Comparison of ENCODE assay signal across 28 cellular contexts in the genomic region with DNA sequence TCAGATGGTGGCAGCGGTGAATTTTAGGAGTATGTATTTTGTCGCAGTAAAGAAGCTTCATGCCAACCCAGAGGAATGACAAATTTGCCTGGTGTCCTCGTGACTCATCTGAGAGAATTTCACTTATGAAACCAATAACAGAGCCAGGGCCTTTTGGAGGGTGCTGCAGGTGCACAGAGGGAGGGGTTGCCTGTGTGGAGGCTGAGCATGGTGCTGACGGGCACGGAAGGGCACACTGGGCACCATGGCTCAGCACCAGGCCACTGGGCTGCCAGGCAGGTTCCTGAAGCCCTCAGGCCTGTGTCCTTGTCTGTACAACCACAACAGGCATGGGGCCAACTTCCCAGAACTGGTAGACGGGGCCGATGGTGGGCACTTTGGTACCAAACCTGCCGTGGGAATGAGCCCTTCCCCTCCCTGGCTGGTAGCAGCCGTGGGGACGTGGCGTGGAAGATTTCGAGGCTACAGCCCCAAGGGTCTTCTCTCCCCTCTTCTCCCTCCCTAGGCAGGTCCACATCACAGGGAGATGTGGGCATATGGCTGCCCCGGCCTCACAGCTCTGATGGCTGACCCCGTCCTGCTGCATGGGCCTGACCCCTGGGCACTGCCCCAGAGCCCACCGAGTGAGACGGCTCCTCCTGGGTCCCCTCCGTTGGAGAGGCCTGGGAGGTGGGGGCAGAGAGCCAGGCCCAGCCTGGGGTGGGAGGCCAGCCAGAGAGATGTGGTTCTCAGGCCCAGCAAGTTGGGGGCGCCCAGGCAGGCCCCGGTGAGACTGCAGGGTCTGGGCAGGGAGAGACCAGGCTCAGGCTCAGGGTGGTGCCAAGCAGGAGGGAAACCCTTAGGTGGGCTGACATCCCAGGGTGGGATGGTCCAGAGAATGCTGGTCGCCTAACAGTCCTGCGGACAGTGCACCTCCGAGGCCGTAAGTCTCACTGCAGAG. TPM values are rescaled to one million over a fixed set of nuclear protein-coding genes. Genes with fewer than 3 reads are reported as not detected.
DNase-seq lines count a peak whose midpoint lies in the region; ATAC-seq and TF ChIP-seq lines count a peak whose summit lies in the region.
"Had no signal": no experiment of that assay in that cellular context is flagged by ENCODE, and none has a peak within 500 bp of the region (broad histone marks: within the 10 kb centered on the region; RNA-seq: fewer than 3 reads in every experiment).

No MANE protein-coding gene starts in this region.

- H3K4me3 ChIP-seq in AG10803 (ENCODE audit: low read length) (no peak overlapping the region), GM23248 (no peak overlapping the region), osteoblast (ENCODE audit: insufficient read depth, low read length) (no peak overlapping the region)
- H3K4me3 ChIP-seq: esophagus squamous epithelium, gastrocnemius medialis, GM23338, Peyer's patch, psoas muscle, suprapubic skin had no signal

- H3K9me3 ChIP-seq in GM23248 (ENCODE audit: low read depth) (no peaks in the 10 kb centered on the region), osteoblast (ENCODE audit: low read depth, low read length) (no peaks in the 10 kb centered on the region)
- H3K9me3 ChIP-seq: esophagus squamous epithelium, gastrocnemius medialis, neutrophil, Peyer's patch, psoas muscle, suprapubic skin had no signal

- WGBS in GM23248 (ENCODE audit: low coverage in 1 of 2, low lambda C conversion rate in 2 of 2, missing lambda C conversion rate in 2 of 2), 2 experiments = 75 to 82% methylated on average over 22 to 23 of the region's 23 CpGs

- H3K27ac ChIP-seq in GM23248 (no peak overlapping the region), osteoblast (ENCODE audit: low read depth, low read length) (no peak overlapping the region)
- H3K27ac ChIP-seq: esophagus squamous epithelium, gastrocnemius medialis, neutrophil, Peyer's patch, psoas muscle, suprapubic skin had no signal

- H3F3A ChIP-seq in GM23248 (ENCODE audit: insufficient read depth) = no peaks in the 10 kb centered on the region

- no peak overlapping the region for H3K9ac ChIP-seq in GM23248

- TF ChIP-seq CTCF in AG10803 (conservative IDR thresholded peaks at IDR 0.05; ENCODE audit: low read length) (no peak), chondrocyte (IDR thresholded peaks at IDR 0.05) (no peak), osteoblast (IDR thresholded peaks at IDR 0.05; ENCODE audit: extremely low read depth, low read depth, low read length) (no peak)

- in situ Hi-C loops in GM23248 (cut with MboI) = no loop called here

- no peak for ATAC-seq in GM18498 (IDR thresholded peaks at IDR 0.05; ENCODE audit: unreplicated experiment)
- ATAC-seq: gastrocnemius medialis; GM23338; stimulated activated memory B cell treated with anti-CD40 and anti-IgM and Interleukin-4, amounts not matched to agents 10 μg/mL and 1 μg/mL and 100 μg/mL, for 72 hours; T-helper 17 cell had no signal

- H3K4me1 ChIP-seq in GM23248 (ENCODE audit: insufficient read depth) (no peaks in the 10 kb centered on the region), osteoblast (ENCODE audit: insufficient read depth, low read length) (no peaks in the 10 kb centered on the region)
- H3K4me1 ChIP-seq: esophagus squamous epithelium, gastrocnemius medialis, Peyer's patch, psoas muscle, suprapubic skin had no signal

- H3K4me2 ChIP-seq in GM23248 (ENCODE audit: unreplicated experiment) (no peak overlapping the region), osteoblast (ENCODE audit: insufficient read depth, low read length) (no peak overlapping the region)
- H3K4me2 ChIP-seq: GM23338 had no signal

- no peak overlapping the region for H3K4me3 Mint-ChIP-seq in chondrocyte (ENCODE audit: unreplicated experiment)
- H3K4me3 Mint-ChIP-seq: activated T-cell treated with anti-CD3 and anti-CD28 coated beads, Interleukin-2, amount 50 U/mL, for 24 hours; CD4-positive, alpha-beta T cell; GM23338; stimulated activated memory B cell treated with anti-CD40 and anti-IgM and Interleukin-4, amounts not matched to agents 10 μg/mL and 1 μg/mL and 100 μg/mL, for 72 hours; T-helper 17 cell had no signal

- H4K20me1 ChIP-seq in GM23248 (ENCODE audit: insufficient read depth) = no peaks in the 10 kb centered on the region
- H4K20me1 ChIP-seq in osteoblast (ENCODE audit: insufficient read depth, low read length) = no peaks in the 10 kb centered on the region

- H3K27me3 ChIP-seq in GM23248 (replicated peaks; ENCODE audit: insufficient read depth) (no peaks in the 10 kb centered on the region), osteoblast (ENCODE audit: insufficient read depth, low read length) (no peaks in the 10 kb centered on the region)
- H3K27me3 ChIP-seq: esophagus squamous epithelium, gastrocnemius medialis, neutrophil, Peyer's patch, suprapubic skin had no signal

- H3K79me2 ChIP-seq in GM23248 (ENCODE audit: insufficient read depth) (no peaks in the 10 kb centered on the region), osteoblast (ENCODE audit: insufficient read depth, low read length) (no peaks in the 10 kb centered on the region)

- no peaks in the 10 kb centered on the region for H3K9me2 ChIP-seq in GM23248 (ENCODE audit: insufficient read depth)

- no peaks in the 10 kb centered on the region for H3K27me3 Mint-ChIP-seq in chondrocyte (ENCODE audit: low read depth)
- H3K27me3 Mint-ChIP-seq: activated T-cell treated with anti-CD3 and anti-CD28 coated beads, Interleukin-2, amount 50 U/mL, for 24 hours; CD4-positive, alpha-beta T cell had no signal

- no peak overlapping the region for H2AFZ ChIP-seq in GM23248
- H2AFZ ChIP-seq in osteoblast (ENCODE audit: low read length) = no peak overlapping the region
- H2AFZ ChIP-seq: GM23338 had no signal

- H3K4me1 Mint-ChIP-seq in chondrocyte (ENCODE audit: low read depth) = no peaks in the 10 kb centered on the region
- H3K4me1 Mint-ChIP-seq: GM23338 had no signal

- DNase-seq in AG10803 (ENCODE audit: low read depth) (peak; percentile 20), GM23248 (peak; percentile 47), chondrocyte (ENCODE audit: low spot score) (peak; percentile 71), osteoblast (ENCODE audit: insufficient read length, low spot score, missing footprints) (peak; percentile 91), NOMO-1 treated with dmso at 0.1 percent for 144 hours (lab: John Stamatoyannopoulos, UW; ENCODE audit: unreplicated experiment) (no peak)
- DNase-seq in activated CD4-positive, alpha-beta T cell treated with anti-CD3 and anti-CD28 coated beads for 48 hours = no peak
- DNase-seq: activated CD4-positive, alpha-beta T cell treated with anti-CD3 and anti-CD28 coated beads for 4 hours; activated naive CD4-positive, alpha-beta T cell treated with Interleukin-2 at 50 U/mL for 16 hours; activated T-cell treated with anti-CD3 and anti-CD28 coated beads, Interleukin-2, amount 50 U/mL, for 24 hours; CD4-positive, alpha-beta T cell; cortex of kidney; DMS 273 treated with DMSO at 0.1 percent for 48 hours; esophagus squamous epithelium; gastrocnemius medialis; KG1; NCI-H146; NCI-H2171; NCI-H524; NK-92 treated with Interleukin-12 subunit alpha and Interleukin-12 subunit beta, amount 100 ng/mL, for 24 hours; Peyer's patch; stimulated activated CD4-positive, alpha-beta T cell treated with anti-CD3 and anti-CD28 coated beads, Interleukin-4, amount 100 ng/mL, for 1 hour; T-helper 17 cell had no signal

- no peak overlapping the region for H3K27ac Mint-ChIP-seq in chondrocyte (ENCODE audit: unreplicated experiment)
- H3K27ac Mint-ChIP-seq: activated T-cell treated with anti-CD3 and anti-CD28 coated beads, Interleukin-2, amount 50 U/mL, for 24 hours; CD4-positive, alpha-beta T cell; GM23338; stimulated activated memory B cell treated with anti-CD40 and anti-IgM and Interleukin-4, amounts not matched to agents 10 μg/mL and 1 μg/mL and 100 μg/mL, for 72 hours; T-helper 17 cell had no signal

- H3K36me3 ChIP-seq in GM23248 (ENCODE audit: low read depth) (no peaks in the 10 kb centered on the region), osteoblast (ENCODE audit: insufficient read depth, low read length) (no peaks in the 10 kb centered on the region)
- H3K36me3 ChIP-seq: esophagus squamous epithelium, gastrocnemius medialis, neutrophil, Peyer's patch, suprapubic skin had no signal

- H3K9me3 Mint-ChIP-seq in chondrocyte (ENCODE audit: low read depth) = no peaks in the 10 kb centered on the region
- H3K9me3 Mint-ChIP-seq: activated T-cell treated with anti-CD3 and anti-CD28 coated beads, Interleukin-2, amount 50 U/mL, for 24 hours; CD4-positive, alpha-beta T cell; stimulated activated memory B cell treated with anti-CD40 and anti-IgM and Interleukin-4, amounts not matched to agents 10 μg/mL and 1 μg/mL and 100 μg/mL, for 72 hours had no signal

- no peaks in the 10 kb centered on the region for H3K36me3 Mint-ChIP-seq in chondrocyte (ENCODE audit: low read depth)
- H3K36me3 Mint-ChIP-seq: stimulated activated memory B cell treated with anti-CD40 and anti-IgM and Interleukin-4, amounts not matched to agents 10 μg/mL and 1 μg/mL and 100 μg/mL, for 72 hours had no signal

RNA-seq across cellular contexts. Expression of gene ZNF469, which starts 30.2 kb away (rescaled TPM):
- total RNA-seq in GM23248 (2014; rRNA removed; shearing (Covaris generic)) = 2.3 and 2.6 TPM in 2 replicates
- polyA plus RNA-seq in GM23248 (2016; fragmentation: Nextera tagmentation; extraction: Ambion mirVana) = 0.65 and 0.70 TPM in 2 replicates
- 19.0 to 62.8 TPM (median 60.5 TPM) in 3 replicates for total RNA-seq in chondrocyte
- 5.3 and 8.3 TPM in 2 replicates for total RNA-seq in osteoblast

Comparison
In these comparisons a context has a peak if more than half of its experiments do, and no peak if none do; other contexts are left out.
1. DNase-seq: peak in AG10803 (single experiment), GM23248 (single experiment), chondrocyte (single experiment) and osteoblast (single experiment); none in activated CD4-positive, alpha-beta T cell treated with anti-CD3 and anti-CD28 coated beads for 48 hours (single experiment) and NOMO-1 treated with dmso at 0.1 percent for 144 hours (single experiment).